2 cellular contexts compared by ENCODE assay signal in the genomic region with DNA sequence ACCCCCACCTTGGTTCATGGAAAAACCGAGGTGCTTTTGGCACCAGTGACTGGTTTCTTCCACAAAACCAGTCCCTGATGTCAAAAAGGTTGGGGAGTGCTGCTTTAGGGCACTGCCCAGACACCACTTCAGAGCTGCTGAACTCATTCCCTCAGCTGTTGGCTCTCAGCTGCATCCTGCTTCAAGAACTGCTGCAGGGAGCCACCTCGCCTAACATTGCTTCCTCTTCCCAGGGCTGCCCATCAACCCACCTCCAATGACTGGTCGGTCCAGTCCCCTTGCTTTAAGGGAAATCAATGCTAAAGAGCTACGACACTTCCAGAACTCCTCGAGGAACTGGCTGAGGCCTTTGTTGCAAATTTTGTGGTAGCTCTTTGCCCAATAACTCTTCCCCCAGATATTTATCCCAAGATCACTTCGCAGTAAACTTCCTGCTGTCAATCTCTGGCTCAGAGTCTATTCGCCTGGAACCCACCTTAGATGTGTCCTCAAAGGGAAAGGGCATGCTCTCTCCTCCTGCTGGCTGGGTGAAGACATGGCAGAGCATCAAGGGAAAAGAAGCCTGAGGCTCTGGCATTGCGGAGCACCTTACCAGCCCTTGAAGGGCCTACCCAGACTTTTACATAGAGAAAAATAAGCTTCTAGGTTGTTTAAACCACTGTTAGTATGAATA.
TF ChIP-seq lines count a peak whose summit lies in the region.

No MANE protein-coding gene starts in this region.

TF ChIP-seq in Ishikawa, 13 proteins besides CTCF, POLR2A, EP300 and RAD21:
- TF ChIP-seq, protein P1, sequence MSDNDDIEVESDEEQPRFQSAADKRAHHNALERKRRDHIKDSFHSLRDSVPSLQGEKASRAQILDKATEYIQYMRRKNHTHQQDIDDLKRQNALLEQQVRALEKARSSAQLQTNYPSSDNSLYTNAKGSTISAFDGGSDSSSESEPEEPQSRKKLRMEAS (IDR thresholded peaks at IDR 0.05), result 0 out of 2 replicates have a peak, but pooled peaks have one; percentile 40
- TF ChIP-seq TAF1 (IDR thresholded peaks at IDR 0.05; ENCODE audit: low read depth), result no peak

TF ChIP-seq in GM12878, 131 proteins besides CTCF, POLR2A, EP300 and RAD21:
- TF ChIP-seq CHD2 (IDR thresholded peaks at IDR 0.05; ENCODE audit: borderline replicate concordance, low read depth, low read length) (no peak), CREM (IDR thresholded peaks at IDR 0.05; ENCODE audit: low read depth) (no peak)
TF ChIP-seq in GM12878: peak in this region for 0.
